Comparison of ENCODE assay signal across 1 cellular context in genomic region chr16:19523559-19524355, GRCh38.
TF ChIP-seq lines count a peak whose summit lies in the region.

Gene CCP110, plus strand, starts transcription at chr16:19523942. Its CDS starts 3,940 bp downstream, at chr16:19527882.

TF ChIP-seq in HepG2, 621 proteins besides CTCF, POLR2A, EP300 and RAD21 (continued from another document and continues in another):
- TF ChIP-seq RBM39 (IDR thresholded peaks at IDR 0.05; ENCODE audit: low read depth, low read length, poor library complexity, severe bottlenecking) (peak; percentile 32), ZNF441 (CRISPR knock-in tag; IDR thresholded peaks at IDR 0.05; ENCODE audit: borderline replicate concordance) (peak; percentile 48; the same call in 1 of the 2 replicates), FUBP1 (CRISPR knock-in tag; IDR thresholded peaks at IDR 0.05; ENCODE audit: borderline replicate concordance) (no peak), ERF (CRISPR knock-in tag; IDR thresholded peaks at IDR 0.05) (peak; percentile 93), ZNF562 (CRISPR knock-in tag; IDR thresholded peaks at IDR 0.05; ENCODE audit: borderline replicate concordance) (no peak), ZNF878 (CRISPR knock-in tag; IDR thresholded peaks at IDR 0.05) (no peak), ZFP91 (CRISPR knock-in tag; IDR thresholded peaks at IDR 0.05; ENCODE audit: borderline replicate concordance) (peak; percentile 86), ZNF558 (CRISPR knock-in tag; IDR thresholded peaks at IDR 0.05; ENCODE audit: borderline replicate concordance) (no peak; the same call in 1 of the 2 replicates), ZNF639 (CRISPR knock-in tag; conservative IDR thresholded peaks at IDR 0.05) (peak; percentile 44; the same call in 1 of the 2 replicates), ZNF776 (CRISPR knock-in tag; IDR thresholded peaks at IDR 0.05) (no peak), EEA1 (CRISPR knock-in tag; IDR thresholded peaks at IDR 0.05; ENCODE audit: borderline replicate concordance) (no peak), KMT2B (CRISPR knock-in tag; IDR thresholded peaks at IDR 0.05) (peak; percentile 90; the same call in 1 of the 2 replicates), SOX13 (IDR thresholded peaks at IDR 0.05) (no peak), SOX13 (CRISPR knock-in tag; conservative IDR thresholded peaks at IDR 0.05 in 1 of 2, IDR thresholded peaks at IDR 0.05 in 1 of 2) (0 out of 4 replicates have a peak, but pooled peaks of 1 of the 2 experiments have one; percentile 7), NR3C1 (CRISPR knock-in tag; IDR thresholded peaks at IDR 0.05) (no peak), NFIB (CRISPR knock-in tag; IDR thresholded peaks at IDR 0.05; ENCODE audit: borderline replicate concordance) (no peak), TMF1 (CRISPR knock-in tag; IDR thresholded peaks at IDR 0.05; ENCODE audit: low read depth) (peak; percentile 87; the same call in 1 of the 2 replicates), SP5 (CRISPR knock-in tag; IDR thresholded peaks at IDR 0.05; ENCODE audit: borderline replicate concordance, low read depth) (peak; percentile 57; the same call in 1 of the 2 replicates), ZNF253 (CRISPR knock-in tag; IDR thresholded peaks at IDR 0.05; ENCODE audit: borderline replicate concordance) (no peak; the same call in 1 of the 2 replicates), GTF3A (CRISPR knock-in tag; conservative IDR thresholded peaks at IDR 0.05) (0 out of 2 replicates have a peak, but pooled peaks have one; percentile 79), ATF2 (CRISPR knock-in tag; IDR thresholded peaks at IDR 0.05) (peak; percentile 89), FOXK1 (CRISPR knock-in tag; IDR thresholded peaks at IDR 0.05; ENCODE audit: borderline replicate concordance, low read depth) (peak; percentile 84), ZBTB37 (CRISPR knock-in tag; IDR thresholded peaks at IDR 0.05) (no peak), NCOA2 (CRISPR knock-in tag; IDR thresholded peaks at IDR 0.05) (peak; percentile 28; the same call in 1 of the 2 replicates), ZBTB40 (IDR thresholded peaks at IDR 0.05) (no peak), ZBTB40 (CRISPR knock-in tag; IDR thresholded peaks at IDR 0.05) (peak; percentile 85; the same call in 1 of the 2 replicates), EHMT2 (IDR thresholded peaks at IDR 0.05; ENCODE audit: borderline replicate concordance, low read depth, low read length) (no peak), SIN3A (IDR thresholded peaks at IDR 0.05; ENCODE audit: borderline replicate concordance, low read depth, low read length) (peak; percentile 96), SP2 (CRISPR knock-in tag; IDR thresholded peaks at IDR 0.05) (no peak; the same call in 1 of the 2 replicates), RFX1 (IDR thresholded peaks at IDR 0.05) (peak; percentile 94), ZNF816 (CRISPR knock-in tag; IDR thresholded peaks at IDR 0.05; ENCODE audit: borderline replicate concordance) (no peak; the same call in 1 of the 2 replicates), ZSCAN21 (CRISPR knock-in tag; IDR thresholded peaks at IDR 0.05; ENCODE audit: borderline replicate concordance) (0 out of 2 replicates have a peak, but pooled peaks have one; percentile 83), ZNF230 (CRISPR knock-in tag; IDR thresholded peaks at IDR 0.05) (peak; percentile 49; the same call in 1 of the 2 replicates), ZMYM3 (CRISPR knock-in tag; IDR thresholded peaks at IDR 0.05) (peak; percentile 17; the same call in 1 of the 2 replicates), TBL1XR1 (IDR thresholded peaks at IDR 0.05; ENCODE audit: borderline replicate concordance, low read length, partially characterized antibody) (peak; percentile 88), RFXAP (CRISPR knock-in tag; IDR thresholded peaks at IDR 0.05; ENCODE audit: borderline replicate concordance) (peak; percentile 77; the same call in 1 of the 2 replicates), ETV5 (CRISPR knock-in tag; IDR thresholded peaks at IDR 0.05; ENCODE audit: borderline replicate concordance) (peak; percentile 90), HMGA1 (CRISPR knock-in tag; conservative IDR thresholded peaks at IDR 0.05) (no peak), YEATS2 (CRISPR knock-in tag; IDR thresholded peaks at IDR 0.05; ENCODE audit: borderline replicate concordance) (peak; percentile 75), ZNF3 (CRISPR knock-in tag; IDR thresholded peaks at IDR 0.05) (no peak), TERF1 (CRISPR knock-in tag; IDR thresholded peaks at IDR 0.05) (0 out of 2 replicates have a peak, but pooled peaks have one; percentile 64), FOXM1 (CRISPR knock-in tag; IDR thresholded peaks at IDR 0.05) (no peak)
